Comparison of ENCODE assay signal across 5 cellular contexts in the genomic region with DNA sequence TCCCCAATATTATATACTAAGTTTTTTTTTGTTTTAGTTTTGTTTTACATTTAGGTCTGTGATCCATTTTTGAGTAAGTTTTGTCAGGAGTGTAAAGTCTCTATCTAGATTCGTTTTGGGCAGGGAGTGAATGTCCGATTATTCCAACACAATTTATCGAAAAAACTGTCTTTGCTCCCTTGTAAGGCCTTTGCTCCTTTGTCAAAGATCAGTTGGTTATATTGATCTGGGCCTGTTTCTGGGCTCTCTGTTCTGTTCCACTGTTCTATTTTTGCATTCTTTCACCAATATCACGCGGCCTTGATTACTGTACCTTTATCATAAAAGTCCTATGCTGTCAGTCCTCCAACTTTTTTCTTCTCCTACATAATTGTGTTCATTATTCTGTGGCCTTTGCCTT.
"Had no signal": no experiment of that assay in that cellular context is flagged by ENCODE, and none has a peak within 500 bp of the region (broad histone marks: within the 10 kb centered on the region; RNA-seq: fewer than 3 reads in every experiment).

No MANE protein-coding gene starts in this region.

- DNase-seq: GM23248, H9, HCEC 1CT, KG1 had no signal

- H2AFZ ChIP-seq: GM23248 had no signal

- H3K4me3 ChIP-seq: GM23248, K562 had no signal

- ATAC-seq: K562 had no signal

- H3K4me3 Mint-ChIP-seq: H9 had no signal

- H3K9me3 Mint-ChIP-seq: H9 had no signal

- H3K9ac ChIP-seq: GM23248 had no signal

- H3K27ac ChIP-seq: GM23248 had no signal

- H3K27ac Mint-ChIP-seq: H9 had no signal
